Comparison of ENCODE assay signal across 9 cellular contexts in genomic region chr15:45129651-45130129, GRCh38. TPM values are rescaled to one million over a fixed set of nuclear protein-coding genes. Genes with fewer than 3 reads are reported as not detected.
DNase-seq lines count a peak whose midpoint lies in the region; ATAC-seq and TF ChIP-seq lines count a peak whose summit lies in the region.
"Had no signal": no experiment of that assay in that cellular context is flagged by ENCODE, and none has a peak within 500 bp of the region (broad histone marks: within the 10 kb centered on the region; RNA-seq: fewer than 3 reads in every experiment).

TSS of gene DUOX1 (plus strand) at chr15:45129994. CDS start at chr15:45131967, 1,973 bp downstream.
TSS of gene DUOXA1 (minus strand) at chr15:45129879. CDS start at chr15:45123014, 6,865 bp downstream.

- peaks cover 1% of the 10 kb centered on the region for H3K9me3 ChIP-seq in thymus (ENCODE audit: control insufficient read depth)

- no peak within 1 kb of the TSS for H2BK120ac ChIP-seq in mesendoderm (ENCODE audit: low read depth, low read length)

- H3K27ac ChIP-seq in coronary artery = no peak within 1 kb of the TSS
- no peak within 1 kb of the TSS for H3K27ac ChIP-seq in mesendoderm (ENCODE audit: low read depth, low read length)
- no peak within 1 kb of the TSS for H3K27ac ChIP-seq in thymus (ENCODE audit: low read depth)

- peak within 1 kb of the TSS; percentile 19 for H3K4me2 ChIP-seq in mesendoderm (ENCODE audit: low read length)

- no peak within 1 kb of the TSS for H2BK5ac ChIP-seq in mesendoderm (ENCODE audit: low read length)

- ATAC-seq in HG02970 (IDR thresholded peaks at IDR 0.05; ENCODE audit: low FRiP score, unreplicated experiment) = no peak

- no peaks in the 10 kb centered on the region for H3K36me3 Mint-ChIP-seq in activated T-helper 2 cell treated with anti-CD3 and anti-CD28 coated beads, Interferon-gamma antibody, Interleukin-2, Interleukin-4, amounts not matched to agents 10 μg/mL and 5 μg/mL and 100 μg/mL, durations not matched to agents 14 hours and 24 hours and 36 hours (ENCODE audit: low read depth)

- no peaks in the 10 kb centered on the region for H3K9me3 Mint-ChIP-seq in activated T-helper 2 cell treated with anti-CD3 and anti-CD28 coated beads, Interferon-gamma antibody, Interleukin-2, Interleukin-4, amounts not matched to agents 10 μg/mL and 5 μg/mL and 100 μg/mL, durations not matched to agents 14 hours and 24 hours and 36 hours

- H3K4me3 ChIP-seq in coronary artery (peak within 1 kb of the TSS; percentile 63), mesendoderm (ENCODE audit: low read length) (no peak within 1 kb of the TSS), thymus (ENCODE audit: low read length) (peak within 1 kb of the TSS; percentile 8)

- no peak within 1 kb of the TSS for H3K4me3 Mint-ChIP-seq in activated T-helper 2 cell treated with anti-CD3 and anti-CD28 coated beads, Interferon-gamma antibody, Interleukin-2, Interleukin-4, amounts not matched to agents 10 μg/mL and 5 μg/mL and 100 μg/mL, durations not matched to agents 14 hours and 24 hours and 36 hours (ENCODE audit: low read depth)

- H2BK15ac ChIP-seq in mesendoderm (replicated peaks; ENCODE audit: low read depth) = no peak within 1 kb of the TSS

- no CpG with 5 or more reads among the region's 46 CpGs for WGBS in mesendoderm (ENCODE audit: extremely low coverage, insufficient coverage, low lambda C conversion rate)
- 10% methylated on average over 46 of the region's 46 CpGs for WGBS in thymus

- H3K56ac ChIP-seq in mesendoderm (ENCODE audit: low read length) = peak within 1 kb of the TSS; percentile 49

- TF ChIP-seq CTCF in coronary artery (IDR thresholded peaks at IDR 0.05) = no peak

- intact Hi-C loops in activated T-helper 2 cell treated with anti-CD3 and anti-CD28 coated beads, Interferon-gamma antibody, Interleukin-2, Interleukin-4, amounts not matched to agents 10 μg/mL and 5 μg/mL and 100 μg/mL, durations not matched to agents 14 hours and 24 hours and 36 hours (cut with micrococcal nuclease) = no loop called here

- H3K4me1 ChIP-seq in mesendoderm (ENCODE audit: control insufficient read depth, low read depth, low read length) (no peaks in the 10 kb centered on the region), thymus (ENCODE audit: control insufficient read depth, insufficient read depth, low read length) (no peaks in the 10 kb centered on the region)

- H2AK5ac ChIP-seq in mesendoderm (ENCODE audit: low read length) = no peak within 1 kb of the TSS

- H3K79me2 ChIP-seq in mesendoderm (ENCODE audit: control insufficient read depth, insufficient read depth, low read length) = no peaks in the 10 kb centered on the region

- no peak within 1 kb of the TSS for H4K5ac ChIP-seq in mesendoderm (ENCODE audit: low read length)

- no peak within 1 kb of the TSS for H3K18ac ChIP-seq in mesendoderm (ENCODE audit: low read length)

- H4K8ac ChIP-seq in mesendoderm (ENCODE audit: low read depth, low read length) = no peak within 1 kb of the TSS

- no peak within 1 kb of the TSS for H3K23ac ChIP-seq in mesendoderm (ENCODE audit: low read length)

- no peaks in the 10 kb centered on the region for H3K79me1 ChIP-seq in mesendoderm (ENCODE audit: low read length)

- no peaks in the 10 kb centered on the region for H3K36me3 ChIP-seq in mesendoderm (ENCODE audit: control insufficient read depth, insufficient read depth, low read length)
- H3K36me3 ChIP-seq in thymus (ENCODE audit: control insufficient read depth, insufficient read depth) = no peaks in the 10 kb centered on the region

- peak; percentile 38 for DNase-seq in NCI-H82 (lab: John Stamatoyannopoulos, UW)
- no peak for DNase-seq in NCI-H82 treated with DMSO at 0.1 percent for 48 hours (lab: John Stamatoyannopoulos, UW; ENCODE audit: unreplicated experiment)
- DNase-seq in coronary artery (ENCODE audit: low spot score) = no peak
- peak; percentile 48 for DNase-seq in mesendoderm
- no peak for DNase-seq in activated T-helper 2 cell treated with anti-CD3 and anti-CD28 coated beads, Interferon-gamma antibody, Interleukin-2, Interleukin-4, amounts not matched to agents 10 μg/mL and 5 μg/mL and 100 μg/mL, durations not matched to agents 14 hours and 24 hours and 36 hours (ENCODE audit: low spot score)
- no peak for DNase-seq in SIG-M5 (lab: John Stamatoyannopoulos, UW)

- peaks cover 1% of the 10 kb centered on the region for H3K4me1 Mint-ChIP-seq in activated T-helper 2 cell treated with anti-CD3 and anti-CD28 coated beads, Interferon-gamma antibody, Interleukin-2, Interleukin-4, amounts not matched to agents 10 μg/mL and 5 μg/mL and 100 μg/mL, durations not matched to agents 14 hours and 24 hours and 36 hours (ENCODE audit: low read depth)

- H3K4ac ChIP-seq in mesendoderm (ENCODE audit: low read depth, low read length) = no peak within 1 kb of the TSS

- H3K27me3 Mint-ChIP-seq in activated T-helper 2 cell treated with anti-CD3 and anti-CD28 coated beads, Interferon-gamma antibody, Interleukin-2, Interleukin-4, amounts not matched to agents 10 μg/mL and 5 μg/mL and 100 μg/mL, durations not matched to agents 14 hours and 24 hours and 36 hours (ENCODE audit: low read depth) = peaks cover 79% of the 10 kb centered on the region

- H3K27me3 ChIP-seq in mesendoderm (ENCODE audit: insufficient read depth, low read length, poor library complexity) (peaks cover 69% of the 10 kb centered on the region), thymus (ENCODE audit: control insufficient read depth, insufficient read depth) (peaks cover 49% of the 10 kb centered on the region)

- H3K9ac ChIP-seq in mesendoderm (ENCODE audit: low read length) = peak within 1 kb of the TSS; percentile 21

- no peak within 1 kb of the TSS for H3K27ac Mint-ChIP-seq in activated T-helper 2 cell treated with anti-CD3 and anti-CD28 coated beads, Interferon-gamma antibody, Interleukin-2, Interleukin-4, amounts not matched to agents 10 μg/mL and 5 μg/mL and 100 μg/mL, durations not matched to agents 14 hours and 24 hours and 36 hours

RNA-seq across cellular contexts. Expression of gene DUOX1, which starts in this region (rescaled TPM):
- 0.18 TPM for polyA plus RNA-seq in mesendoderm (2013, experiment 1 of 2)
- polyA plus RNA-seq in mesendoderm (2013, experiment 2 of 2) = 0.08 TPM
- polyA plus RNA-seq in thymus = 4.3 TPM
- total RNA-seq in activated T-helper 2 cell treated with anti-CD3 and anti-CD28 coated beads, Interferon-gamma antibody, Interleukin-2, Interleukin-4, amounts not matched to agents 10 μg/mL and 5 μg/mL and 100 μg/mL, durations not matched to agents 14 hours and 24 hours and 36 hours = 0.37 and 0.50 TPM in 2 replicates

RNA-seq across cellular contexts. Expression of gene DUOXA1, which starts in this region (rescaled TPM):
- 0.14 TPM for polyA plus RNA-seq in mesendoderm (2013, experiment 1 of 2)
- polyA plus RNA-seq in mesendoderm (2013, experiment 2 of 2) = 0.04 TPM
- 4.8 TPM for polyA plus RNA-seq in thymus
- total RNA-seq in activated T-helper 2 cell treated with anti-CD3 and anti-CD28 coated beads, Interferon-gamma antibody, Interleukin-2, Interleukin-4, amounts not matched to agents 10 μg/mL and 5 μg/mL and 100 μg/mL, durations not matched to agents 14 hours and 24 hours and 36 hours = 0.21 TPM in 1 of 2 replicates, not detected in the other
- total RNA-seq: renal cortical epithelial cell had no signal

Comparison
In these comparisons a context has a peak if more than half of its experiments do, and no peak if none do; other contexts are left out.
1. DNase-seq: peak in NCI-H82 (single experiment) and mesendoderm (single experiment); none in NCI-H82 treated with DMSO at 0.1 percent for 48 hours (single experiment), coronary artery (single experiment), activated T-helper 2 cell treated with anti-CD3 and anti-CD28 coated beads, Interferon-gamma antibody, Interleukin-2, Interleukin-4, amounts not matched to agents 10 μg/mL and 5 μg/mL and 100 μg/mL, durations not matched to agents 14 hours and 24 hours and 36 hours (single experiment) and SIG-M5 (single experiment).